15 cellular contexts compared by ENCODE assay signal in genomic region chr14:47929334-47929733, GRCh38.
A peak's percentile ranks its signal among the peaks of the same experiment; 100 is the strongest.
DNase-seq lines count a peak whose midpoint lies in the region; ATAC-seq and TF ChIP-seq lines count a peak whose summit lies in the region.
"Had no signal": no experiment of that assay in that cellular context is flagged by ENCODE, and none has a peak within 500 bp of the region (broad histone marks: within the 10 kb centered on the region; RNA-seq: fewer than 3 reads in every experiment).

No MANE protein-coding gene starts in this region.

- TF ChIP-seq EP300 in ovary (IDR thresholded peaks at IDR 0.05) = no peak
- TF ChIP-seq EP300 in upper lobe of left lung (IDR thresholded peaks at IDR 0.05) = no peak

- TF ChIP-seq CTCF in GM13977 (IDR thresholded peaks at IDR 0.05; ENCODE audit: extremely low read depth, insufficient read depth, missing control alignments) (no peak), psoas muscle (IDR thresholded peaks at IDR 0.05) (no peak), ovary (IDR thresholded peaks at IDR 0.05) (no peak), upper lobe of left lung (IDR thresholded peaks at IDR 0.05) (no peak)

- H3K4me1 ChIP-seq in psoas muscle = no peaks in the 10 kb centered on the region
- H3K4me1 ChIP-seq in ovary (ENCODE audit: insufficient read depth) = no peaks in the 10 kb centered on the region
- H3K4me1 ChIP-seq in upper lobe of left lung = no peaks in the 10 kb centered on the region
- H3K4me1 ChIP-seq: heart right ventricle had no signal

- in situ Hi-C loops in GM13977 (cut with MboI; ENCODE audit: low pct_unique_long_range_greater_than_20kb, low sequenced_read_pairs, unreplicated experiment) = no loop called here

- H3K9me3 ChIP-seq in psoas muscle = no peaks in the 10 kb centered on the region
- H3K9me3 ChIP-seq in ovary = no peaks in the 10 kb centered on the region
- H3K9me3 ChIP-seq in upper lobe of left lung = no peaks in the 10 kb centered on the region

- H3K27ac ChIP-seq in psoas muscle = no peak overlapping the region
- no peak overlapping the region for H3K27ac ChIP-seq in ovary
- H3K27ac ChIP-seq in upper lobe of left lung = no peak overlapping the region
- H3K27ac ChIP-seq: heart right ventricle had no signal

- DNase-seq in GM13977 (ENCODE audit: low spot score) (peak; percentile 14), MV-4-11 (lab: John Stamatoyannopoulos, UW) (peak; percentile 42), psoas muscle (no peak), ovary (no peak), upper lobe of left lung (no peak)
- DNase-seq: activated CD4-positive, alpha-beta T cell treated with anti-CD3 and anti-CD28 coated beads, Interleukin-2, amount 10 ng/mL, durations not matched to agents 24 days and 14 days; amygdala; heart right ventricle; left cardiac atrium; NCI-H524; T-helper 2 cell; trophoblast cell had no signal

- H3K4me3 ChIP-seq in psoas muscle (no peak overlapping the region), ovary (no peak overlapping the region), upper lobe of left lung (no peak overlapping the region)
- H3K4me3 ChIP-seq: heart right ventricle had no signal

- ATAC-seq in GM21390 (IDR thresholded peaks at IDR 0.05; ENCODE audit: unreplicated experiment) (peak; percentile 79), HG03103 (IDR thresholded peaks at IDR 0.05; ENCODE audit: low read depth, unreplicated experiment) (peak; percentile 100), psoas muscle (no peak), upper lobe of left lung (ENCODE audit: low FRiP score in 2 of 2) (no peak), GM21515 (IDR thresholded peaks at IDR 0.05; ENCODE audit: unreplicated experiment) (no peak)
- ATAC-seq: heart right ventricle, left cardiac atrium had no signal

- intact Hi-C loops in psoas muscle (cut with DNase I) = no loop called here
- intact Hi-C loops in ovary (cut with DNase I) = no loop called here

- H3K27me3 ChIP-seq in psoas muscle (ENCODE audit: insufficient read depth in 3 of 3, low read length in 2 of 3) (no peaks in the 10 kb centered on the region), ovary (no peaks in the 10 kb centered on the region), upper lobe of left lung (no peaks in the 10 kb centered on the region)
- H3K27me3 ChIP-seq: heart right ventricle had no signal

- no peaks in the 10 kb centered on the region for H3K36me3 ChIP-seq in psoas muscle (ENCODE audit: insufficient read depth in 1 of 2, low read depth in 1 of 2)
- no peaks in the 10 kb centered on the region for H3K36me3 ChIP-seq in ovary
- no peaks in the 10 kb centered on the region for H3K36me3 ChIP-seq in upper lobe of left lung
- H3K36me3 ChIP-seq: heart right ventricle had no signal

- TF ChIP-seq POLR2A in ovary (IDR thresholded peaks at IDR 0.05) = no peak
- no peak for TF ChIP-seq POLR2A in upper lobe of left lung (IDR thresholded peaks at IDR 0.05)

Comparison
In these comparisons a context has a peak if more than half of its experiments do, and no peak if none do; other contexts are left out.
1. DNase-seq: peak in GM13977 (single experiment) and MV-4-11 (single experiment); none in psoas muscle (0 of 2), ovary (0 of 5) and upper lobe of left lung (0 of 2).
2. ATAC-seq: peak in GM21390 (single experiment) and HG03103 (single experiment); none in psoas muscle (0 of 4), upper lobe of left lung (0 of 2) and GM21515 (single experiment).